8 cellular contexts compared by ENCODE assay signal in genomic region chr3:195542691-195543641, GRCh38. TPM values are rescaled to one million over a fixed set of nuclear protein-coding genes. Genes with fewer than 3 reads are reported as not detected.
DNase-seq lines count a peak whose midpoint lies in the region; ATAC-seq and TF ChIP-seq lines count a peak whose summit lies in the region.

Gene PPP1R2 (minus strand): TSS chr3:195543325. CDS start chr3:195543025, 300 bp downstream.

- H3K27me3 ChIP-seq in parathyroid adenoma (ENCODE audit: control insufficient read depth, insufficient read depth, low read length) (no peaks in the 10 kb centered on the region), tibial artery (no peaks in the 10 kb centered on the region)

- H3K27ac ChIP-seq in parathyroid adenoma = peak within 1 kb of the TSS; percentile 79
- peak within 1 kb of the TSS; percentile 90 to 94 for H3K27ac ChIP-seq in tibial artery

- H3K4me1 ChIP-seq in parathyroid adenoma (peaks cover 8% of the 10 kb centered on the region), tibial artery (peaks cover 0 to 69% (median 48%) of the 10 kb centered on the region in 4 donors)

- TF ChIP-seq CTCF in parathyroid adenoma (IDR thresholded peaks at IDR 0.05) (peak; percentile 16), tibial artery (IDR thresholded peaks at IDR 0.05) (no peak)

- peak within 1 kb of the TSS; percentile 99 for H2AFZ ChIP-seq in parathyroid adenoma

- H3K4me3 ChIP-seq in parathyroid adenoma (ENCODE audit: low read depth, low read length) (peak within 1 kb of the TSS; percentile 94), tibial artery (peak within 1 kb of the TSS; percentile 87 to 95)

- H3K79me2 ChIP-seq in parathyroid adenoma = peaks cover 24% of the 10 kb centered on the region

- H3K9ac ChIP-seq in parathyroid adenoma = peak within 1 kb of the TSS; percentile 98

- intact Hi-C loops in Right ventricle myocardium inferior (cut with DNase I) = no loop called here
- intact Hi-C loops in tibial artery (cut with DNase I; ENCODE audit: low total_unique reads) = loop anchor here (10.0 kb wide), 1 partner anchor 98 kb away; the partner anchor contains the start of gene ACAP2

- DNase-seq in NCI-H1105 treated with DMSO at 0.1 percent for 48 hours (lab: John Stamatoyannopoulos, UW) (peak; percentile 92), SW 1271 (lab: John Stamatoyannopoulos, UW) (peak; percentile 54 to 79), Right ventricle myocardium inferior (ENCODE audit: missing footprints) (peak; percentile 95), tibial artery (peak; percentile 88 to 95)
- peak; percentile 75 for DNase-seq in activated naive CD8-positive, alpha-beta T cell treated with anti-CD3 and anti-CD28 coated beads, Interleukin-2, amount 50 U/mL, for 16 hours (ENCODE audit: low read depth, low spot score)

- ATAC-seq in HG02642 (IDR thresholded peaks at IDR 0.05; ENCODE audit: poor library complexity, unreplicated experiment) (peak; percentile 88), Right ventricle myocardium inferior (peak; percentile 93)

- H3K9me3 ChIP-seq in parathyroid adenoma (ENCODE audit: control insufficient read depth, low read length) = no peaks in the 10 kb centered on the region
- H3K9me3 ChIP-seq in tibial artery = no peaks in the 10 kb centered on the region

- peak; percentile 98 for TF ChIP-seq POLR2A in GM10847 (IDR thresholded peaks at IDR 0.05; ENCODE audit: extremely low read depth, insufficient read length)

- no peaks in the 10 kb centered on the region for H3K36me3 ChIP-seq in parathyroid adenoma (ENCODE audit: control insufficient read depth, insufficient read depth, low read length)
- no peaks in the 10 kb centered on the region for H3K36me3 ChIP-seq in tibial artery

- H3K4me2 ChIP-seq in parathyroid adenoma (ENCODE audit: low read length) = peak within 1 kb of the TSS; percentile 92

RNA-seq across cellular contexts. Expression of gene PPP1R2, which starts in this region (rescaled TPM):
- 30.9 TPM for total RNA-seq in Right ventricle myocardium inferior

Comparison
In these comparisons a context has a peak if more than half of its experiments do, and no peak if none do; other contexts are left out.
1. Peak in every context shown above with its lines: DNase-seq, ATAC-seq, H3K4me3 ChIP-seq and H3K27ac ChIP-seq.